In the genomic region with DNA sequence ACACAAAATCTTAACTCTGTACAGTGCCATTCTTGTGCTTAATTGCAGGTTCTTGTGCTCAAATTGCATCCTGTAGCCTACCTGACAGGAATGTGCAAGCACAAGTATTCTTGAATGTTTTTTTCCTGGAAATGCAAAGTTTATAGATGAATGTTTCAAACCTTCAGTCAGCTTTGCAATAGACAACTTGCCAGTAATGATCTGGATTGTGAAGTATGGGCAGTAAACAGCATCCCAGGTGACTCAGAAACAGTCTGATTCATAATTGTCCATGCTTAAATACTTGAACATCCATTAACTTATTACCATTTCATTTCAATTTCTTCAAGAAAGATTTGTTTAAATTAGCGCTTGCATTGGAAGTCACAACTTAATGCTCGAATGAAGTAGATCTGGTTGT, we compare ENCODE assay signal across 25 cellular contexts.
"Had no signal": no experiment of that assay in that cellular context is flagged by ENCODE, and none has a peak within 500 bp of the region (broad histone marks: within the 10 kb centered on the region; RNA-seq: fewer than 3 reads in every experiment).

No MANE protein-coding gene starts in this region.

- DNase-seq: activated CD4-positive, alpha-beta T cell treated with anti-CD3 and anti-CD28 coated beads for 36 hours; activated CD4-positive, CD25-positive, alpha-beta regulatory T cell; activated CD8-positive, alpha-beta memory T cell treated with anti-CD3 and anti-CD28 coated beads, Interleukin-2, amount 10 ng/mL, durations not matched to agents 7 days and 5 days; activated CD8-positive, alpha-beta T cell treated with anti-CD3 and anti-CD28 coated beads, Interleukin-2, amount 10 ng/mL, durations not matched to agents 7 days and 5 days; activated naive CD4-positive, alpha-beta T cell; activated T-cell treated with anti-CD3 and anti-CD28 coated beads, Interleukin-2, amount 50 U/mL, for 48 hours; anterior cingulate cortex; body of pancreas; cortex of kidney; effector memory CD8-positive, alpha-beta T cell; foreskin melanocyte; left cardiac atrium; left ventricle myocardium superior; nephron progenitor cell; ovary; stimulated activated CD4-positive, alpha-beta T cell treated with anti-CD3 and anti-CD28 coated beads, Interleukin-15, amount 100 ng/mL, for 24 hours; stimulated activated CD4-positive, alpha-beta T cell treated with anti-CD3 and anti-CD28 coated beads, Interleukin-2, amount 100 ng/mL, for 24 hours; stimulated activated naive CD4-positive, alpha-beta T cell; T-helper 1 cell; tibial artery had no signal

- H3K27me3 Mint-ChIP-seq: activated CD4-positive, alpha-beta T cell treated with anti-CD3 and anti-CD28 coated beads for 36 hours; progenitor cell of endocrine pancreas had no signal

- H3K27me3 ChIP-seq: body of pancreas, neutrophil, ovary, suprapubic skin, tibial artery had no signal

- H3K27ac Mint-ChIP-seq: activated CD4-positive, alpha-beta T cell treated with anti-CD3 and anti-CD28 coated beads for 36 hours; activated CD8-positive, alpha-beta memory T cell treated with anti-CD3 and anti-CD28 coated beads, Interleukin-2, amount 10 ng/mL, durations not matched to agents 7 days and 5 days; activated CD8-positive, alpha-beta T cell treated with anti-CD3 and anti-CD28 coated beads, Interleukin-2, amount 10 ng/mL, durations not matched to agents 7 days and 5 days; activated naive CD4-positive, alpha-beta T cell treated with anti-CD3 and anti-CD28 coated beads, Interleukin-2, amount 50 U/mL, for 72 hours; effector memory CD8-positive, alpha-beta T cell; nephron progenitor cell; progenitor cell of endocrine pancreas; T-helper 2 cell treated with Interferon-gamma antibody and Interleukin-4, amounts not matched to agents 5 μg/mL and 100 μg/mL, for 36 hours had no signal

- H3K36me3 ChIP-seq: neutrophil, ovary, suprapubic skin had no signal

- H3K4me1 ChIP-seq: body of pancreas, suprapubic skin, tibial artery had no signal

- H3K4me3 ChIP-seq: body of pancreas, ovary, suprapubic skin, tibial artery had no signal

- H3K4me3 Mint-ChIP-seq: activated CD4-positive, alpha-beta T cell treated with anti-CD3 and anti-CD28 coated beads for 36 hours; activated CD8-positive, alpha-beta memory T cell treated with anti-CD3 and anti-CD28 coated beads, Interleukin-2, amount 10 ng/mL, durations not matched to agents 7 days and 5 days; activated CD8-positive, alpha-beta T cell treated with anti-CD3 and anti-CD28 coated beads, Interleukin-2, amount 10 ng/mL, durations not matched to agents 7 days and 5 days; effector memory CD8-positive, alpha-beta T cell; nephron progenitor cell; T-helper 2 cell treated with Interferon-gamma antibody and Interleukin-4, amounts not matched to agents 5 μg/mL and 100 μg/mL, for 36 hours had no signal

- ATAC-seq: activated CD4-positive, alpha-beta T cell treated with anti-CD3 and anti-CD28 coated beads for 36 hours; activated CD8-positive, alpha-beta memory T cell treated with anti-CD3 and anti-CD28 coated beads, Interleukin-2, amount 10 ng/mL, durations not matched to agents 7 days and 5 days; activated CD8-positive, alpha-beta T cell treated with anti-CD3 and anti-CD28 coated beads, Interleukin-2, amount 10 ng/mL, durations not matched to agents 7 days and 5 days; activated naive CD4-positive, alpha-beta T cell treated with anti-CD3 and anti-CD28 coated beads, Interleukin-2, amount 50 U/mL, for 72 hours; body of pancreas; effector memory CD8-positive, alpha-beta T cell; left cardiac atrium; left ventricle myocardium superior had no signal

- H3K36me3 Mint-ChIP-seq: activated CD8-positive, alpha-beta memory T cell treated with anti-CD3 and anti-CD28 coated beads, Interleukin-2, amount 10 ng/mL, durations not matched to agents 7 days and 5 days; activated naive CD4-positive, alpha-beta T cell treated with anti-CD3 and anti-CD28 coated beads, Interleukin-2, amount 50 U/mL, for 72 hours had no signal

- H3K9me3 Mint-ChIP-seq: activated naive CD4-positive, alpha-beta T cell treated with anti-CD3 and anti-CD28 coated beads, Interleukin-2, amount 50 U/mL, for 72 hours; effector memory CD8-positive, alpha-beta T cell; nephron progenitor cell; T-helper 2 cell treated with Interferon-gamma antibody and Interleukin-4, amounts not matched to agents 5 μg/mL and 100 μg/mL, for 36 hours had no signal

- H3K27ac ChIP-seq: body of pancreas, neutrophil, ovary, suprapubic skin, tibial artery had no signal

- H3K4me1 Mint-ChIP-seq: activated CD4-positive, alpha-beta T cell treated with anti-CD3 and anti-CD28 coated beads for 36 hours; activated CD8-positive, alpha-beta memory T cell treated with anti-CD3 and anti-CD28 coated beads, Interleukin-2, amount 10 ng/mL, durations not matched to agents 7 days and 5 days; nephron progenitor cell had no signal

- H3K9me3 ChIP-seq: body of pancreas, neutrophil, ovary, suprapubic skin, tibial artery had no signal
